ENCODE assay signal across 7 cellular contexts in the genomic region with DNA sequence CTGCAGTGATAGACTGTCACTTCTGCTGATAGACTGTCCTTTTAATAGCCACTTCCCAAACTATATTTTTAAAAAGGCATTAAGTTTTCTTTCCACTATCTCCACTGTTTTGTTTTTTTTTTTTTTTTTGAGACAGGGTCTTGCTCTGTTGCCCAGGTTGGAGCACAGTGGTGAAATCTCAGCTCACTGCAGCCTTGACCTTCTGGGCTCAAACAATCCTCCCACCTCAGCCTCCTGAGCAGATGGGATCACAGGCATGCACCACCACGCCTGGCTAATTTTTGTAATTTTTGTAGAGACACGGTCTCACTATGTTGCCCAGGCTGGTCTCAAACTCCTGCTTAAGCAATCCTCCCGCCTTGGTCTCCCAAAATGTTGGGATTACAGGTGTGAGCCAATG. TPM values are rescaled to one million over a fixed set of nuclear protein-coding genes. Genes with fewer than 3 reads are reported as not detected.
"Had no signal": no experiment of that assay in that cellular context is flagged by ENCODE, and none has a peak within 500 bp of the region (broad histone marks: within the 10 kb centered on the region; RNA-seq: fewer than 3 reads in every experiment).

No MANE protein-coding gene starts in this region.

RNA-seq across cellular contexts. Expression of a gene that starts 7.1 kb away (rescaled TPM):
- total RNA-seq: PC-3, PC-9, Peyer's patch, RPMI7951, SJSA1, SK-MEL-5 had no signal
- polyA plus RNA-seq: SK-N-SH had no signal
